Comparison of ENCODE assay signal across 12 cellular contexts in genomic region chr12:67484788-67485480, GRCh38.
DNase-seq lines count a peak whose midpoint lies in the region; ATAC-seq and TF ChIP-seq lines count a peak whose summit lies in the region.
"Had no signal": no experiment of that assay in that cellular context is flagged by ENCODE, and none has a peak within 500 bp of the region (broad histone marks: within the 10 kb centered on the region; RNA-seq: fewer than 3 reads in every experiment).

No MANE protein-coding gene starts in this region.

- POLR2A ChIA-PET in activated CD8-positive, alpha-beta T cell treated with anti-CD3 and anti-CD28 coated beads, Interleukin-2, amount 10 ng/mL, durations not matched to agents 7 days and 5 days (lab: Charles Lee), result no interaction called here
- POLR2A ChIA-PET in GM10248 (lab: Yijun Ruan, JAX), result no interaction called here

- no peaks in the 10 kb centered on the region for H3K36me3 ChIP-seq in spleen
- H3K36me3 ChIP-seq: right atrium auricular region had no signal

- peaks cover 40% of the 10 kb centered on the region for H3K4me1 Mint-ChIP-seq in activated naive CD4-positive, alpha-beta T cell treated with anti-CD3 and anti-CD28 coated beads for 36 hours (ENCODE audit: low read depth)
- H3K4me1 Mint-ChIP-seq in activated CD8-positive, alpha-beta T cell treated with anti-CD3 and anti-CD28 coated beads, Interleukin-2, amount 10 ng/mL, durations not matched to agents 7 days and 5 days (ENCODE audit: low read depth), result peaks cover 30% of the 10 kb centered on the region

- H3K4me1 ChIP-seq in spleen, result peaks cover 0 to 35% (median 24%) of the 10 kb centered on the region in 6 donors

- no peaks in the 10 kb centered on the region for H3K27me3 Mint-ChIP-seq in activated naive CD4-positive, alpha-beta T cell treated with anti-CD3 and anti-CD28 coated beads for 36 hours (ENCODE audit: low read depth)
- no peaks in the 10 kb centered on the region for H3K27me3 Mint-ChIP-seq in activated CD8-positive, alpha-beta T cell treated with anti-CD3 and anti-CD28 coated beads, Interleukin-2, amount 10 ng/mL, durations not matched to agents 7 days and 5 days (ENCODE audit: low read depth)

- H3K36me3 Mint-ChIP-seq in activated naive CD4-positive, alpha-beta T cell treated with anti-CD3 and anti-CD28 coated beads for 36 hours (ENCODE audit: low read depth), result peaks cover 7% of the 10 kb centered on the region
- peaks cover 14% of the 10 kb centered on the region for H3K36me3 Mint-ChIP-seq in activated CD8-positive, alpha-beta T cell treated with anti-CD3 and anti-CD28 coated beads, Interleukin-2, amount 10 ng/mL, durations not matched to agents 7 days and 5 days (ENCODE audit: low read depth)

- peak; percentile 42 for DNase-seq in activated naive CD4-positive, alpha-beta T cell treated with anti-CD3 and anti-CD28 coated beads for 36 hours
- DNase-seq in activated naive CD4-positive, alpha-beta T cell treated with anti-CD3 and anti-CD28 coated beads, Interleukin-2, amount 50 U/mL, for 16 hours, result no peak
- peak; percentile 36 for DNase-seq in activated CD8-positive, alpha-beta T cell treated with anti-CD3 and anti-CD28 coated beads, Interleukin-2, amount 10 ng/mL, durations not matched to agents 7 days and 5 days
- DNase-seq in spleen, result no peak
- no peak for DNase-seq in GM10248 (ENCODE audit: extremely low spot score)
- DNase-seq: NCI-H524 treated with DMSO at 0.1 percent for 48 hours had no signal

- TF ChIP-seq POLR2A in spleen (IDR thresholded peaks at IDR 0.05), result no peak

- intact Hi-C loops in activated naive CD4-positive, alpha-beta T cell treated with anti-CD3 and anti-CD28 coated beads for 36 hours (cut with micrococcal nuclease), result loop anchor here (5.0 kb wide), 1 partner anchor 272 kb away; no protein-coding TSS in a partner anchor
- intact Hi-C loops in spleen (cut with DNase I; ENCODE audit: low total_unique reads), result no loop called here

- H3K27me3 ChIP-seq in spleen (replicated peaks in 1 of 7), result no peaks in the 10 kb centered on the region
- H3K27me3 ChIP-seq: right atrium auricular region had no signal

- H3K27ac ChIP-seq in spleen, result peak overlapping the region in 7 of 8 donors; percentile 5 to 75 (median 47)
- H3K27ac ChIP-seq: HL-60, right atrium auricular region had no signal

- H3K4me3 Mint-ChIP-seq in activated naive CD4-positive, alpha-beta T cell treated with anti-CD3 and anti-CD28 coated beads for 36 hours, result no peak overlapping the region
- H3K4me3 Mint-ChIP-seq in activated CD8-positive, alpha-beta T cell treated with anti-CD3 and anti-CD28 coated beads, Interleukin-2, amount 10 ng/mL, durations not matched to agents 7 days and 5 days, result no peak overlapping the region
- H3K4me3 Mint-ChIP-seq: B cell had no signal

- H3K27ac Mint-ChIP-seq in activated naive CD4-positive, alpha-beta T cell treated with anti-CD3 and anti-CD28 coated beads for 36 hours, result no peak overlapping the region
- peak overlapping the region; percentile 71 for H3K27ac Mint-ChIP-seq in activated CD8-positive, alpha-beta T cell treated with anti-CD3 and anti-CD28 coated beads, Interleukin-2, amount 10 ng/mL, durations not matched to agents 7 days and 5 days

- no peak for TF ChIP-seq CTCF in spleen (IDR thresholded peaks at IDR 0.05 in 8 of 11, conservative IDR thresholded peaks at IDR 0.05 in 3 of 11)
- no peak for TF ChIP-seq CTCF in GM10248 (IDR thresholded peaks at IDR 0.05; ENCODE audit: control extremely low read depth, extremely low read depth, low read depth, missing control alignments)

- WGBS in spleen, 5 donors, result 83 to 92% (median 85%) methylated on average over 3 to 4 of the region's 4 CpGs

- H3K4me3 ChIP-seq in spleen, result no peak overlapping the region
- H3K4me3 ChIP-seq: right atrium auricular region had no signal

- CTCF ChIA-PET in activated naive CD4-positive, alpha-beta T cell treated with anti-CD3 and anti-CD28 coated beads for 36 hours (lab: Charles Lee), result interaction anchor here (1.0 kb wide), 1 partner anchor 178 kb away, joined by 3 read pairs; no protein-coding TSS in a partner anchor
- CTCF ChIA-PET in activated CD8-positive, alpha-beta T cell treated with anti-CD3 and anti-CD28 coated beads, Interleukin-2, amount 10 ng/mL, durations not matched to agents 7 days and 5 days (lab: Charles Lee), result interaction anchor here (1.7 kb wide), 1 partner anchor 27 kb away, joined by 4 read pairs; no protein-coding TSS in a partner anchor
- CTCF ChIA-PET in GM10248 (lab: Yijun Ruan, JAX), result interaction anchor here (0.6 to 1.3 kb wide), 3 partner anchors 9 to 14 kb away, joined by 3 to 5 read pairs (median 4); no protein-coding TSS in a partner anchor

- ATAC-seq in HG03095 (IDR thresholded peaks at IDR 0.05; ENCODE audit: unreplicated experiment) (peak; percentile 42), GM21423 (IDR thresholded peaks at IDR 0.05; ENCODE audit: unreplicated experiment) (no peak), HG03460 (IDR thresholded peaks at IDR 0.05; ENCODE audit: unreplicated experiment) (no peak)
- peak; percentile 59 for ATAC-seq in activated CD8-positive, alpha-beta T cell treated with anti-CD3 and anti-CD28 coated beads, Interleukin-2, amount 10 ng/mL, durations not matched to agents 7 days and 5 days

- peaks cover 0 to 33% (median 27%) of the 10 kb centered on the region in 8 donors for H3K9me3 ChIP-seq in spleen

- peaks cover 23% of the 10 kb centered on the region for H3K9me3 Mint-ChIP-seq in activated naive CD4-positive, alpha-beta T cell treated with anti-CD3 and anti-CD28 coated beads for 36 hours
- peaks cover 16% of the 10 kb centered on the region for H3K9me3 Mint-ChIP-seq in activated CD8-positive, alpha-beta T cell treated with anti-CD3 and anti-CD28 coated beads, Interleukin-2, amount 10 ng/mL, durations not matched to agents 7 days and 5 days (ENCODE audit: insufficient read depth)

Comparison
In these comparisons a context has a peak if more than half of its experiments do, and no peak if none do; other contexts are left out.
1. DNase-seq: peak in activated naive CD4-positive, alpha-beta T cell treated with anti-CD3 and anti-CD28 coated beads for 36 hours (single experiment) and activated CD8-positive, alpha-beta T cell treated with anti-CD3 and anti-CD28 coated beads, Interleukin-2, amount 10 ng/mL, durations not matched to agents 7 days and 5 days (single experiment); none in activated naive CD4-positive, alpha-beta T cell treated with anti-CD3 and anti-CD28 coated beads, Interleukin-2, amount 50 U/mL, for 16 hours (single experiment), spleen (single experiment) and GM10248 (single experiment).
2. ATAC-seq: peak in HG03095 (single experiment) and activated CD8-positive, alpha-beta T cell treated with anti-CD3 and anti-CD28 coated beads, Interleukin-2, amount 10 ng/mL, durations not matched to agents 7 days and 5 days (single experiment); none in GM21423 (single experiment) and HG03460 (single experiment).